Comparison of ENCODE assay signal across 10 cellular contexts in the genomic region with DNA sequence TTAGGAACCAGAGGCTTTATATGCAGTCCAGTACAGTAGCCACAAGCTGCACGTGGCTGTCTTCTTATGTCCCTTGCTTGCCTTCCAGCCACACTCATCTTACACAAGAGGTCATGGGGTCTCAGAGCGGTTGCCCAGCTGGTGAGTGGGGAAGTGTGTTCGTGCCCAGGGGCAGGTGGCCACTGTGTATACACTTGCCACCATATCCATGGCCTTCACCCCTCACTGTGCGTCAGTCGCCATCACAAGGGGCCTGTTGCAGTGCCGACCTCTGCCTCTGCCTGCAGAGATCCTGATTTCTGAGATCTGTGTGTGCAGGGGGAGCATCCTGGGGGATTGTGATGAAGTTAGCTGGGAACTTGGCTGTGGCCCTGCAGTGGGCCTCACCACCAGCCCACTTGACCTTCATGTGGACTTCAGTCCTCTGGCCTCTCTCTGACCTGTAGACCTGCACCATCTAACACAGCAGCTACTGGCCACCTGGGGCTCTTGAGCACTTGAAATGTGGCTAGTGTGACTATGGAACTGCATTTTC. TPM values are rescaled to one million over a fixed set of nuclear protein-coding genes. Genes with fewer than 3 reads are reported as not detected.
DNase-seq lines count a peak whose midpoint lies in the region; ATAC-seq, FAIRE-seq and TF ChIP-seq lines count a peak whose summit lies in the region.
"Had no signal": no experiment of that assay in that cellular context is flagged by ENCODE, and none has a peak within 500 bp of the region (broad histone marks: within the 10 kb centered on the region; RNA-seq: fewer than 3 reads in every experiment).

No MANE protein-coding gene starts in this region.

- WGBS in testis, 2 donors = 83 to 89% methylated on average over 6 of the region's 6 CpGs
- WGBS in small intestine, 3 donors = 90 to 92% (median 92%) methylated on average over 6 of the region's 6 CpGs

- H3K9me3 ChIP-seq in astrocyte (ENCODE audit: insufficient read depth, low read depth, low read length) = no peaks in the 10 kb centered on the region
- H3K9me3 ChIP-seq in testis = no peaks in the 10 kb centered on the region
- H3K9me3 ChIP-seq in small intestine (ENCODE audit: control insufficient read depth, low read depth) = no peaks in the 10 kb centered on the region
- no peaks in the 10 kb centered on the region for H3K9me3 ChIP-seq in BE2C

- TF ChIP-seq CTCF in HFFc6 (IDR thresholded peaks at IDR 0.05) = no peak
- no peak for TF ChIP-seq CTCF in astrocyte (IDR thresholded peaks at IDR 0.05; ENCODE audit: insufficient read depth, low read depth, low read length)
- no peak for TF ChIP-seq CTCF in testis (IDR thresholded peaks at IDR 0.05)
- no peak for TF ChIP-seq CTCF in BE2C (IDR thresholded peaks at IDR 0.05; ENCODE audit: low read depth, low read length)

- peaks cover 28% of the 10 kb centered on the region for H3K36me3 Mint-ChIP-seq in HFFc6 (ENCODE audit: low read depth)
- H3K36me3 Mint-ChIP-seq in astrocyte (ENCODE audit: low read depth, unreplicated experiment) = peaks cover 5% of the 10 kb centered on the region

- H3K4me3 ChIP-seq in astrocyte (ENCODE audit: insufficient read depth, low read depth, low read length) = no peak overlapping the region
- no peak overlapping the region for H3K4me3 ChIP-seq in testis
- no peak overlapping the region for H3K4me3 ChIP-seq in small intestine (ENCODE audit: low read depth in 1 of 2, low read length in 2 of 2)
- no peak overlapping the region for H3K4me3 ChIP-seq in BE2C (ENCODE audit: low read depth, low read length)

- no peak for TF ChIP-seq POLR2A in testis (IDR thresholded peaks at IDR 0.05)

- ATAC-seq in left colon (peak; percentile 7), GM18519 (IDR thresholded peaks at IDR 0.05; ENCODE audit: low FRiP score, unreplicated experiment) (no peak), GM21786 (IDR thresholded peaks at IDR 0.05; ENCODE audit: unreplicated experiment) (no peak)

- H3K27me3 ChIP-seq in astrocyte (ENCODE audit: insufficient read depth, low read length) (no peaks in the 10 kb centered on the region), testis (no peaks in the 10 kb centered on the region), small intestine (ENCODE audit: control insufficient read depth in 2 of 2, insufficient read depth in 2 of 2, low read length in 2 of 2) (no peaks in the 10 kb centered on the region), BE2C (no peaks in the 10 kb centered on the region)

- H3K27ac ChIP-seq in astrocyte (ENCODE audit: low read depth, low read length) (peak overlapping the region; percentile 97), testis (no peak overlapping the region), small intestine (ENCODE audit: low read depth in 1 of 2, low read length in 1 of 2) (peak overlapping the region in 1 of 2 donors; percentile 11)

- H3K4me3 Mint-ChIP-seq in HFFc6 (peak overlapping the region; percentile 69), astrocyte (ENCODE audit: unreplicated experiment) (no peak overlapping the region)

- H3K27me3 Mint-ChIP-seq in HFFc6 (ENCODE audit: insufficient read depth) (no peaks in the 10 kb centered on the region; the same call in none of the 2 replicates), astrocyte (ENCODE audit: low read depth, unreplicated experiment) (no peaks in the 10 kb centered on the region)

- peak overlapping the region; percentile 18 for H3K4me2 ChIP-seq in astrocyte (ENCODE audit: low read length)

- H3K36me3 ChIP-seq in astrocyte (ENCODE audit: insufficient read depth, low read length) (no peaks in the 10 kb centered on the region), testis (ENCODE audit: low read depth, missing control alignments) (no peaks in the 10 kb centered on the region), small intestine (ENCODE audit: control insufficient read depth in 2 of 2, insufficient read depth in 2 of 2, low read length in 2 of 2) (no peaks in the 10 kb centered on the region), BE2C (no peaks in the 10 kb centered on the region)

- DNase-seq in HFFc6 (no peak), astrocyte (ENCODE audit: low read depth) (no peak), left colon (peak in 1 of 2 donors; percentile 28), testis (peak; percentile 32), small intestine (no peak), BE2C (no peak)
- DNase-seq: stimulated activated CD4-positive, alpha-beta T cell treated with anti-CD3 and anti-CD28 coated beads, Interleukin-12 subunit alpha, Interleukin-12 subunit beta, amount 100 ng/mL, for 4 hours; stimulated activated naive CD4-positive, alpha-beta T cell treated with Interleukin-2 at 50 U/mL for 16 hours had no signal

- peaks cover 50% of the 10 kb centered on the region for H3K79me2 ChIP-seq in astrocyte (ENCODE audit: insufficient read depth, low read length)

- H3K27ac Mint-ChIP-seq in HFFc6 = peak overlapping the region; percentile 97
- peak overlapping the region; percentile 93 for H3K27ac Mint-ChIP-seq in astrocyte (ENCODE audit: unreplicated experiment)

- H3K9me3 Mint-ChIP-seq in HFFc6 = no peaks in the 10 kb centered on the region
- H3K9me3 Mint-ChIP-seq in astrocyte (ENCODE audit: unreplicated experiment) = no peaks in the 10 kb centered on the region

- FAIRE-seq in astrocyte (lab: Jason Lieb, UNC) (no peak), small intestine (lab: Jason Lieb, UNC) (no peak)

- H3K9ac ChIP-seq in astrocyte (ENCODE audit: low read length) = peak overlapping the region; percentile 74

- no peak overlapping the region for H2AFZ ChIP-seq in astrocyte (ENCODE audit: low read depth, low read length)

- peaks cover 53% of the 10 kb centered on the region for H3K4me1 ChIP-seq in astrocyte (ENCODE audit: insufficient read depth, low read length)
- H3K4me1 ChIP-seq in testis = no peaks in the 10 kb centered on the region
- peaks cover 0 to 12% of the 10 kb centered on the region in 2 donors for H3K4me1 ChIP-seq in small intestine (ENCODE audit: control insufficient read depth in 2 of 2, insufficient read depth in 1 of 2, low read depth in 1 of 2, low read length in 1 of 2)
- H3K4me1 ChIP-seq in BE2C = no peaks in the 10 kb centered on the region

- intact Hi-C loops in left colon (cut with DNase I, micrococcal nuclease) = no loop called here
- intact Hi-C loops in testis (cut with DNase I; ENCODE audit: low total_unique reads) = no loop called here

- peaks cover 93% of the 10 kb centered on the region for H3K4me1 Mint-ChIP-seq in HFFc6 (ENCODE audit: low read depth)
- peaks cover 52% of the 10 kb centered on the region for H3K4me1 Mint-ChIP-seq in astrocyte (ENCODE audit: low read depth, unreplicated experiment)

- no peaks in the 10 kb centered on the region for H4K20me1 ChIP-seq in astrocyte (ENCODE audit: insufficient read depth, low read length)

RNA-seq across cellular contexts. Expression of gene SACM1L, which starts 43.1 kb away (rescaled TPM):
- total RNA-seq in HFFc6 (2021; fragmentation: NEBNext Ultra II Directional; extraction: Animal tissue kit (Norgen Biotek cat#: 25700)) = 10 to 100 TPM; 43.9 to 51.3 (median 47.8) TPM
- total RNA-seq in astrocyte (39.4 and 41.2 TPM in 2 replicates), left colon (10 to 100 TPM; 53.1 to 53.9 TPM), testis (10 to 100 TPM; 48.3 to 60.1 TPM)
- polyA plus RNA-seq in testis (ENCODE audit: insufficient read depth, low read depth, low replicate concordance) (25.9 TPM), small intestine (10 to 100 TPM; 18.4 to 37.1 (median 24.3) TPM)
- polyA plus RNA-seq in BE2C (2012; ENCODE audit: insufficient read depth, insufficient read length, low read depth) = 31.2 TPM

RNA-seq across cellular contexts. Expression of gene LIMD1, which starts 51.6 kb away (rescaled TPM):
- 10 to 100 TPM; 25.0 to 34.8 (median 27.2) TPM for total RNA-seq in HFFc6 (2021; fragmentation: NEBNext Ultra II Directional; extraction: Animal tissue kit (Norgen Biotek cat#: 25700))
- total RNA-seq in astrocyte (27.2 and 28.4 TPM in 2 replicates), left colon (10 to 100 TPM; 35.0 to 42.6 TPM), testis (10 to 100 TPM; 22.9 to 38.4 TPM)
- polyA plus RNA-seq in testis (ENCODE audit: insufficient read depth, low read depth, low replicate concordance) (9.7 TPM), small intestine (1 to 10 TPM; 2.4 to 8.1 (median 2.5) TPM)
- 4.1 TPM for polyA plus RNA-seq in BE2C (2012; ENCODE audit: insufficient read depth, insufficient read length, low read depth)
